In genomic region chr22:49760630-49761571, GRCh38 we compare ENCODE assay signal across 1 cellular context.
TF ChIP-seq lines count a peak whose summit lies in the region.

No MANE protein-coding gene starts in this region.

TF ChIP-seq in GM12878, 131 proteins besides CTCF, POLR2A, EP300 and RAD21 (continued from another document):
- TF ChIP-seq TCF3 (IDR thresholded peaks at IDR 0.05; ENCODE audit: borderline replicate concordance, insufficient read depth, low read depth, low read length) (0 out of 2 replicates have a peak, but pooled peaks have one; percentile 2), E4F1 (IDR thresholded peaks at IDR 0.05; ENCODE audit: borderline replicate concordance, partially characterized antibody) (no peak), IKZF1 (conservative IDR thresholded peaks at IDR 0.05) (peak; percentile 58), CHD2 (IDR thresholded peaks at IDR 0.05; ENCODE audit: borderline replicate concordance, low read depth, low read length) (no peak)
